In the genomic region with DNA sequence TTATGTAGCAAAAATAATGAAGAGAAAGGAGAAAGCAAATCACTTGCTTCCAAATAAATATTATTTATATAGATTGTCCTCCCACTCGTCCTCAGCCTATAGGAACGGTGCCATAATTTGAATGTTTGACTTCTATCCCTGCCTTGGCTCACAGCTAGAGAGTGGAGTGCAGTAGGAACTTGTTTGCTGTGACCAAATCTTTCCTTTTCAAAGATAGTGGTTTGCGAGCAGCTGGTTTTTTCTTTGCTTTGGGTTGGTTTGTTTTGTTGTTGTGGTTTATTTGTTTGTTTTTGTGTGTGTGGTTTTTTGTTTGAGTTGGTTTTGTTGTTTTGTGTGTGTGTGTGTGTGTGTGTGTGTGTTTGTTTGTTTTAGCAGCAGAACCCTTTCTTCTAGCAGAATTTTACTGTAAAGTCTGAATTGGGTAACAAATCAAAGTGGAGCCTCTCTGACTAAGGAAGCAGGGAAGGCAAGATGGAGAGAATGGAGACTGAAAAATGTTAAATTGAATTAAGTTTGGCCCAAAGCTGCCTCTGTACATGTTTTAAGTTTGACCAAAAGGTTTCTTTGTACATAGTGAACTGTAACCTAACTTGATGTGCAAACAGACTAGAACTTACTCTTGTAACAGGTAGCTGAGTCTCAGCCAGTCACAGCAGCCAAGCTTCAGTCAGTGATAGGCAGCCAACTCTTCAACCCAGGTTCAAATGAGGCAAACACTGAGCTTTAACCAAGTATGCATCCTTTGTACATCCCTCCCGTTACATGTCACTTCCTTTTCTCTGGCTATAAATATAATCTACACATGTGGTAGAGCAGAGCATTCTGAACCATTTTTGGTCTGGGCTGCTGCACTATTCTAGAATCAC, we compare ENCODE assay signal across 19 cellular contexts.
DNase-seq lines count a peak whose midpoint lies in the region; ATAC-seq and TF ChIP-seq lines count a peak whose summit lies in the region.
"Had no signal": no experiment of that assay in that cellular context is flagged by ENCODE, and none has a peak within 500 bp of the region (broad histone marks: within the 10 kb centered on the region; RNA-seq: fewer than 3 reads in every experiment).

No MANE protein-coding gene starts in this region.

- H3K9me3 Mint-ChIP-seq in activated naive CD4-positive, alpha-beta T cell treated with anti-CD3 and anti-CD28 coated beads, Interleukin-2, amount 10 ng/mL, durations not matched to agents 7 days and 5 days, result peaks cover 2% of the 10 kb centered on the region
- H3K9me3 Mint-ChIP-seq in WTC11 (peaks cover 7% of the 10 kb centered on the region), osteocyte (ENCODE audit: unreplicated experiment) (no peaks in the 10 kb centered on the region)

- in situ Hi-C loops in brain microvascular endothelial cell (cut with HindIII; ENCODE audit: low pct_ligation_motif_present, low sequenced_read_pairs), result no loop called here

- POLR2A ChIA-PET in WTC11 (lab: Charles Lee), result no interaction called here

- H3K27ac ChIP-seq in dorsolateral prefrontal cortex (peak overlapping the region in 5 of 59 donors; percentile 12 to 46 (median 32)), brain microvascular endothelial cell (no peak overlapping the region)
- H3K27ac ChIP-seq: heart left ventricle, prostate gland, uterus had no signal

- H3K4me1 ChIP-seq in Loucy (ENCODE audit: insufficient read depth, low read length, poor library complexity, severe bottlenecking), result peaks cover 33% of the 10 kb centered on the region
- H3K4me1 ChIP-seq: prostate gland, uterus had no signal

- no peaks in the 10 kb centered on the region for H4K20me1 ChIP-seq in Loucy (ENCODE audit: insufficient read depth, low read length, poor library complexity, severe bottlenecking)

- H3K4me3 ChIP-seq in Loucy (ENCODE audit: low read length, poor library complexity, severe bottlenecking) (no peak overlapping the region), dorsolateral prefrontal cortex (no peak overlapping the region), brain microvascular endothelial cell (ENCODE audit: low read depth, low read length) (no peak overlapping the region)
- H3K4me3 ChIP-seq: heart left ventricle, lung, prostate gland, uterus had no signal

- no peaks in the 10 kb centered on the region for H3K9me3 ChIP-seq in Loucy (ENCODE audit: insufficient read depth, low read depth, low read length)
- H3K9me3 ChIP-seq: heart left ventricle, prostate gland, uterus had no signal

- H3K4me3 Mint-ChIP-seq in activated naive CD4-positive, alpha-beta T cell treated with anti-CD3 and anti-CD28 coated beads, Interleukin-2, amount 10 ng/mL, durations not matched to agents 7 days and 5 days, result no peak overlapping the region
- no peak overlapping the region for H3K4me3 Mint-ChIP-seq in WTC11
- no peak overlapping the region for H3K4me3 Mint-ChIP-seq in osteocyte (ENCODE audit: unreplicated experiment)
- H3K4me3 Mint-ChIP-seq: T-cell had no signal

- H3F3A ChIP-seq in Loucy (ENCODE audit: low read depth), result peaks cover 5% of the 10 kb centered on the region; the same call in 1 of the 2 replicates

- peaks cover 3% of the 10 kb centered on the region for H3K4me1 Mint-ChIP-seq in activated naive CD4-positive, alpha-beta T cell treated with anti-CD3 and anti-CD28 coated beads, Interleukin-2, amount 10 ng/mL, durations not matched to agents 7 days and 5 days
- peaks cover 36% of the 10 kb centered on the region for H3K4me1 Mint-ChIP-seq in WTC11
- peaks cover 11% of the 10 kb centered on the region for H3K4me1 Mint-ChIP-seq in osteocyte (ENCODE audit: unreplicated experiment)

- H3K27me3 Mint-ChIP-seq in activated naive CD4-positive, alpha-beta T cell treated with anti-CD3 and anti-CD28 coated beads, Interleukin-2, amount 10 ng/mL, durations not matched to agents 7 days and 5 days, result no peaks in the 10 kb centered on the region
- H3K27me3 Mint-ChIP-seq in WTC11 (ENCODE audit: low read depth) (no peaks in the 10 kb centered on the region), osteocyte (ENCODE audit: unreplicated experiment) (no peaks in the 10 kb centered on the region)
- H3K27me3 Mint-ChIP-seq: T-cell had no signal

- H3K36me3 ChIP-seq in Loucy (ENCODE audit: insufficient read depth, low read length), result no peaks in the 10 kb centered on the region
- H3K36me3 ChIP-seq in brain microvascular endothelial cell (replicated peaks), result no peaks in the 10 kb centered on the region
- H3K36me3 ChIP-seq: heart left ventricle, prostate gland, uterus had no signal

- H3K9ac ChIP-seq in Loucy (ENCODE audit: low read depth, low read length, poor library complexity, severe bottlenecking), result no peak overlapping the region

- H3K36me3 Mint-ChIP-seq in activated naive CD4-positive, alpha-beta T cell treated with anti-CD3 and anti-CD28 coated beads, Interleukin-2, amount 10 ng/mL, durations not matched to agents 7 days and 5 days, result no peaks in the 10 kb centered on the region
- H3K36me3 Mint-ChIP-seq in WTC11 (no peaks in the 10 kb centered on the region), osteocyte (ENCODE audit: unreplicated experiment) (no peaks in the 10 kb centered on the region)

- H3K27ac Mint-ChIP-seq in activated naive CD4-positive, alpha-beta T cell treated with anti-CD3 and anti-CD28 coated beads, Interleukin-2, amount 10 ng/mL, durations not matched to agents 7 days and 5 days, result peak overlapping the region; percentile 72
- H3K27ac Mint-ChIP-seq in WTC11 (peak overlapping the region; percentile 86), osteocyte (ENCODE audit: unreplicated experiment) (peak overlapping the region; percentile 39)
- H3K27ac Mint-ChIP-seq: T-cell had no signal

- H2AFZ ChIP-seq in Loucy (ENCODE audit: low read length), result peak overlapping the region; percentile 9; the same call in 1 of the 2 replicates

- no peaks in the 10 kb centered on the region for H3K9me2 ChIP-seq in Loucy (replicated peaks; ENCODE audit: low read depth, low read length)

- CTCF ChIA-PET in activated naive CD4-positive, alpha-beta T cell treated with anti-CD3 and anti-CD28 coated beads, Interleukin-2, amount 10 ng/mL, durations not matched to agents 7 days and 5 days (lab: Charles Lee), result interaction anchor here (0.6 kb wide), 1 partner anchor 930 kb away, joined by 4 read pairs; no protein-coding TSS in a partner anchor
- CTCF ChIA-PET in WTC11 (lab: Charles Lee), result interaction anchor here (1.4 kb wide), 1 partner anchor 443 kb away, joined by 4 read pairs; no protein-coding TSS in a partner anchor

- H3K79me2 ChIP-seq in Loucy (ENCODE audit: insufficient read depth, low read length), result no peaks in the 10 kb centered on the region

- TF ChIP-seq CTCF in Loucy (conservative IDR thresholded peaks at IDR 0.05; ENCODE audit: low read length), result no peak
- no peak for TF ChIP-seq CTCF in WTC11 (IDR thresholded peaks at IDR 0.05)
- TF ChIP-seq CTCF in osteocyte (IDR thresholded peaks at IDR 0.05), result no peak
- no peak for TF ChIP-seq CTCF in dorsolateral prefrontal cortex (IDR thresholded peaks at IDR 0.05 in 54 of 56, conservative IDR thresholded peaks at IDR 0.05 in 2 of 56; ENCODE audit: low read depth in 1 of 56, partially characterized antibody in 56 of 56)
- TF ChIP-seq CTCF in brain microvascular endothelial cell (IDR thresholded peaks at IDR 0.05; ENCODE audit: low read depth, low read length, missing control alignments), result no peak

- peak overlapping the region; percentile 43 for H3K4me2 ChIP-seq in Loucy (ENCODE audit: low read depth, low read length, poor library complexity, severe bottlenecking)

- intact Hi-C loops in dorsolateral prefrontal cortex (cut with DNase I), result no loop called here

- DNase-seq in activated naive CD4-positive, alpha-beta T cell treated with anti-CD3 and anti-CD28 coated beads, Interleukin-2, amount 10 ng/mL, durations not matched to agents 7 days and 5 days, result no peak
- DNase-seq in activated naive CD4-positive, alpha-beta T cell treated with anti-CD3 and anti-CD28 coated beads, Interleukin-2, amount 50 U/mL, for 16 hours, result no peak
- no peak for DNase-seq in WTC11 (ENCODE audit: low spot score)
- no peak for DNase-seq in osteocyte (ENCODE audit: extremely low spot score, unreplicated experiment)
- no peak for DNase-seq in dorsolateral prefrontal cortex
- DNase-seq in brain microvascular endothelial cell, result no peak
- DNase-seq: effector CD8-positive, alpha-beta T cell; EL; heart left ventricle; KG1; NCI-H1417; SHP77; stimulated activated CD4-positive, alpha-beta T cell treated with anti-CD3 and anti-CD28 coated beads, Interleukin-4, amount 100 ng/mL, for 24 hours; T-cell; uterus had no signal

- ATAC-seq in WTC11 (no peak), GM21786 (IDR thresholded peaks at IDR 0.05; ENCODE audit: unreplicated experiment) (no peak)
- ATAC-seq: heart left ventricle, T-cell had no signal

- H3K27me3 ChIP-seq in Loucy (ENCODE audit: insufficient read depth, low read length, poor library complexity, severe bottlenecking) (no peaks in the 10 kb centered on the region), dorsolateral prefrontal cortex (no peaks in the 10 kb centered on the region), brain microvascular endothelial cell (replicated peaks) (no peaks in the 10 kb centered on the region)
- H3K27me3 ChIP-seq: heart left ventricle, uterus had no signal

TF ChIP-seq in WTC11, 78 proteins besides CTCF, POLR2A, EP300 and RAD21 (continues in another document):
- TF ChIP-seq, protein P1, sequence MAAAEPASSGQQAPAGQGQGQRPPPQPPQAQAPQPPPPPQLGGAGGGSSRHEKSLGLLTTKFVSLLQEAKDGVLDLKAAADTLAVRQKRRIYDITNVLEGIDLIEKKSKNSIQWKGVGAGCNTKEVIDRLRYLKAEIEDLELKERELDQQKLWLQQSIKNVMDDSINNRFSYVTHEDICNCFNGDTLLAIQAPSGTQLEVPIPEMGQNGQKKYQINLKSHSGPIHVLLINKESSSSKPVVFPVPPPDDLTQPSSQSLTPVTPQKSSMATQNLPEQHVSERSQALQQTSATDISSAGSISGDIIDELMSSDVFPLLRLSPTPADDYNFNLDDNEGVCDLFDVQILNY (CRISPR knock-in tag; IDR thresholded peaks at IDR 0.05), result no peak
- no peak for TF ChIP-seq TCF7 (CRISPR knock-in tag; IDR thresholded peaks at IDR 0.05; ENCODE audit: low read depth)
- no peak for TF ChIP-seq KAT7 (CRISPR knock-in tag; IDR thresholded peaks at IDR 0.05; ENCODE audit: borderline replicate concordance)
- TF ChIP-seq, protein P2, sequence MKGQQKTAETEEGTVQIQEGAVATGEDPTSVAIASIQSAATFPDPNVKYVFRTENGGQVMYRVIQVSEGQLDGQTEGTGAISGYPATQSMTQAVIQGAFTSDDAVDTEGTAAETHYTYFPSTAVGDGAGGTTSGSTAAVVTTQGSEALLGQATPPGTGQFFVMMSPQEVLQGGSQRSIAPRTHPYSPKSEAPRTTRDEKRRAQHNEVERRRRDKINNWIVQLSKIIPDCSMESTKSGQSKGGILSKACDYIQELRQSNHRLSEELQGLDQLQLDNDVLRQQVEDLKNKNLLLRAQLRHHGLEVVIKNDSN (CRISPR knock-in tag; IDR thresholded peaks at IDR 0.05), result no peak
- no peak for TF ChIP-seq SP1 (CRISPR knock-in tag; conservative IDR thresholded peaks at IDR 0.05)
- no peak for TF ChIP-seq CREB1 (CRISPR knock-in tag; IDR thresholded peaks at IDR 0.05)
- no peak for TF ChIP-seq MYBL2 (CRISPR knock-in tag; IDR thresholded peaks at IDR 0.05)
- TF ChIP-seq RELA (CRISPR knock-in tag; IDR thresholded peaks at IDR 0.05; ENCODE audit: borderline replicate concordance), result no peak
- no peak for TF ChIP-seq NR1H2 (CRISPR knock-in tag; IDR thresholded peaks at IDR 0.05)
- no peak for TF ChIP-seq NR3C1 (CRISPR knock-in tag; conservative IDR thresholded peaks at IDR 0.05; ENCODE audit: low read depth)
